In the genomic region with DNA sequence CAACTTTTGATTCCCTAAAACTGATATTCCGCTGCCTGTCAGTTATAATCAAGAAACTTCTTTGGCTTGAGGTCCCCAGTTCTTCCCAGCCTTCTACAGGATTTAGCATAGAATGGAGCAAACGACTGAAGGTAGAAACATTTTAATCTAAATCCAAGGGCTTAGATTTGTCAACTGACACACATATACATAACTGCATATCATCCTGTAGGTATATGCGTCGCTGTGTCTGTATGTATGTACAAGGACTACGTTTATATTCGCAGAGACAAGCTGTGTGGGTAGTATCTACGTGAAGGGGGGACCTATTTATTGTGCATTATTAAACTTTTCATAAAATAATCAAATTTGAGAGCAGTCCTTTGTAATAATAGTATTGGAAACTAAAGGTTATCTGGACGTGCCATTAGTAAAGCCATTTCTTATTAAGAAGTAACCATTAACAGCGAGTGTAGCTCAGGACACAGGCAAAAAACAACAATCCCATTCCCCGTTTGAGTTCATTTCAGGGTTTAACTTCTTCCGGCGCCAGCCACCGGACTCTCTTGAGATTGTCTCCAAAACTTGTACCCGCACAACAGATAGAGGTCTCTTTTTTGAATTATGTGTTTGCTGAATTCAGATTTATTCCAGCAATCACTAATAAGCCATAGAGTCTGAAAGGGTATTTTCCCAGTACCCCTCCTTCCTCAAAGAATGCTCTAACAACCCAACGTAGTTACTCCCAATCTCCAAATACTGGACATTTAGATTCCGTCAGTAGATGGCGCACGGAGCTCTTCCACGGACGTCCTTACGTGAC, we compare ENCODE assay signal across 8 cellular contexts. TPM values are rescaled to one million over a fixed set of nuclear protein-coding genes. Genes with fewer than 3 reads are reported as not detected.
DNase-seq lines count a peak whose midpoint lies in the region; ATAC-seq lines count a peak whose summit lies in the region.

No MANE protein-coding gene starts in this region.

- H3K4me3 ChIP-seq in esophagus (ENCODE audit: low read depth in 1 of 2, low read length in 2 of 2): peak overlapping the region; percentile 12 to 81
- H3K4me3 ChIP-seq in muscle layer of colon (ENCODE audit: low read depth in 1 of 2, low read length in 2 of 2): peak overlapping the region in 1 of 2 donors; percentile 92
- peak overlapping the region; percentile 86 for H3K4me3 ChIP-seq in thymus (ENCODE audit: low read length)

- peak; percentile 25 for ATAC-seq in HG02678 (IDR thresholded peaks at IDR 0.05; ENCODE audit: unreplicated experiment)

- H3K9me3 ChIP-seq in esophagus (ENCODE audit: control insufficient read depth in 2 of 2, insufficient read depth in 1 of 2, low read depth in 1 of 2, low read length in 1 of 2): peaks cover 0 to 1% of the 10 kb centered on the region in 2 donors
- H3K9me3 ChIP-seq in muscle layer of colon (ENCODE audit: low read length): no peaks in the 10 kb centered on the region
- peaks cover 2% of the 10 kb centered on the region for H3K9me3 ChIP-seq in thymus (ENCODE audit: control insufficient read depth)

- DNase-seq in NCI-H2171 treated with DMSO at 0.1 percent for 48 hours (lab: John Stamatoyannopoulos, UW): peak; percentile 63
- DNase-seq in NCI-H2171 (lab: John Stamatoyannopoulos, UW): no peak
- DNase-seq in NCI-H2196 treated with DMSO at 0.1 percent for 48 hours (lab: John Stamatoyannopoulos, UW; ENCODE audit: unreplicated experiment): peak; percentile 49
- DNase-seq in activated CD4-positive, alpha-beta T cell treated with anti-CD3 and anti-CD28 coated beads, Interleukin-2, amount 50 U/mL, for 48 hours: peak; percentile 34 to 57

- no peaks in the 10 kb centered on the region for H3K4me1 ChIP-seq in esophagus (ENCODE audit: control insufficient read depth in 2 of 2, insufficient read depth in 2 of 2, low read length in 1 of 2)
- peaks cover 15% of the 10 kb centered on the region for H3K4me1 ChIP-seq in muscle layer of colon (ENCODE audit: insufficient read depth, low read length)
- H3K4me1 ChIP-seq in thymus (ENCODE audit: control insufficient read depth, insufficient read depth, low read length): peaks cover 6% of the 10 kb centered on the region

- WGBS in esophagus, 2 donors: 13 to 14% methylated on average over 21 of the region's 21 CpGs
- WGBS in thymus: 6% methylated on average over 21 of the region's 21 CpGs

- H3K27me3 ChIP-seq in esophagus (ENCODE audit: control insufficient read depth in 1 of 2, insufficient read depth in 2 of 2, low read length in 2 of 2): no peaks in the 10 kb centered on the region
- no peaks in the 10 kb centered on the region for H3K27me3 ChIP-seq in muscle layer of colon (ENCODE audit: control insufficient read depth in 1 of 2, insufficient read depth in 2 of 2, low read length in 2 of 2)
- H3K27me3 ChIP-seq in thymus (ENCODE audit: control insufficient read depth, insufficient read depth): no peaks in the 10 kb centered on the region

- H3K27ac ChIP-seq in esophagus (ENCODE audit: low read depth in 2 of 2, low read length in 1 of 2) (no peak overlapping the region), muscle layer of colon (ENCODE audit: low read depth, low read length) (no peak overlapping the region), thymus (ENCODE audit: low read depth) (no peak overlapping the region)

- H3K36me3 ChIP-seq in esophagus (ENCODE audit: control insufficient read depth in 2 of 2, insufficient read depth in 2 of 2, low read length in 1 of 2): no peaks in the 10 kb centered on the region
- no peaks in the 10 kb centered on the region for H3K36me3 ChIP-seq in muscle layer of colon (ENCODE audit: insufficient read depth, low read length)
- H3K36me3 ChIP-seq in thymus (ENCODE audit: control insufficient read depth, insufficient read depth): no peaks in the 10 kb centered on the region

- peak overlapping the region; percentile 62 for H3K9ac ChIP-seq in muscle layer of colon (ENCODE audit: low read length)

RNA-seq across cellular contexts. Expression of a gene that starts 2.1 kb away (rescaled TPM):
- polyA plus RNA-seq in esophagus (1 to 10 TPM; 4.6 to 5.0 TPM), thymus (21.8 TPM)

RNA-seq across cellular contexts. Expression of a gene that starts 59.7 kb away (rescaled TPM):
- polyA plus RNA-seq in esophagus (1 to 10 TPM; 4.6 to 6.1 TPM), thymus (12.7 TPM)
